1 cellular context compared by ENCODE assay signal in the genomic region with DNA sequence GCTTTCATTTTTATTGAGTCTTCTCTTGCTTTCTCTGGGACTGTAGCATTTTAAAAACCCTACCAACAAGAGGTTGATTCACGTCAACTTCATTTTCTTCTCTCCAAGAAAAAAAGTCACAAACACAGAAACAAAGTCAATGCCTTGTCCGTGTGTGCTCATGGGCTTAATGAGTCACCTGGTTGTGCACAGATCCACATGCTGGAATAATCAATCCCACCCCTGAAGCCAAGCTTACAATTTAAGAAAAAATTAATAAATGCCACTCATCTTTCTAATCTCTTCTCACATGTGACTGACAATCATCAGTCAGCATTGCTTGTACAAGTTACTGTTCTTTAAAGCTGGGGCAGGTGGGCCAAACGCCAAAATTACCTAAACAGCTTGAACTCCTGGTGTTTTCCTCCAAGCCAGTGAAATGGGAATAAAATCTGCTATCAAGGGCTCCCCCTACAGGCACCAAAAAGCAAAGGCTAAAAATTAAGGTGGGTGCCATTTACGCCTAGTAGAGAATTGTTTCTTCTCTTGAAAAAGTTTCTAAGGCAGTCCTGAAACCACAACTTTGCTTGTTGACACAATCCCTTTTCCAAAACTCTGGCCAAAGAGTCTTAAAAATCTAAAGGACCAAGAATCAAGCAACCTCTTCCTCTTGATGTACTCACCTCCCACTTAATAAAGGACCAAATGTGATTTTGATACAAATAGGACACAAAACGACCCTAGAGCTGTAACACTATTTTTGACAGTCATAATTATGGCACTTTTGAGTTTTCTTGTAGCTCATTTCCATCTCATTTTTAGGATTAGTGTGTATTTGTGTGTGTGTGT.
TF ChIP-seq lines count a peak whose summit lies in the region.

No MANE protein-coding gene starts in this region.

TF ChIP-seq in K562, 482 proteins besides CTCF, POLR2A, EP300 and RAD21:
- TF ChIP-seq RFX5 (IDR thresholded peaks at IDR 0.05; ENCODE audit: low read depth, low read length) (no peak), ZZZ3 (IDR thresholded peaks at IDR 0.05) (no peak), TARDBP (IDR thresholded peaks at IDR 0.05) (no peak), NCOR1 (IDR thresholded peaks at IDR 0.05) (peak; percentile 20; the same call in 1 of the 2 replicates), PREB (CRISPR knock-in tag; IDR thresholded peaks at IDR 0.05) (no peak), KLF16 (IDR thresholded peaks at IDR 0.05) (0 out of 2 replicates have a peak, but pooled peaks have one; percentile 10), SMC3 (conservative IDR thresholded peaks at IDR 0.05; ENCODE audit: insufficient read depth, low read depth, low read length) (0 out of 2 replicates have a peak, but pooled peaks have one; percentile 20)
- TF ChIP-seq, protein P1, sequence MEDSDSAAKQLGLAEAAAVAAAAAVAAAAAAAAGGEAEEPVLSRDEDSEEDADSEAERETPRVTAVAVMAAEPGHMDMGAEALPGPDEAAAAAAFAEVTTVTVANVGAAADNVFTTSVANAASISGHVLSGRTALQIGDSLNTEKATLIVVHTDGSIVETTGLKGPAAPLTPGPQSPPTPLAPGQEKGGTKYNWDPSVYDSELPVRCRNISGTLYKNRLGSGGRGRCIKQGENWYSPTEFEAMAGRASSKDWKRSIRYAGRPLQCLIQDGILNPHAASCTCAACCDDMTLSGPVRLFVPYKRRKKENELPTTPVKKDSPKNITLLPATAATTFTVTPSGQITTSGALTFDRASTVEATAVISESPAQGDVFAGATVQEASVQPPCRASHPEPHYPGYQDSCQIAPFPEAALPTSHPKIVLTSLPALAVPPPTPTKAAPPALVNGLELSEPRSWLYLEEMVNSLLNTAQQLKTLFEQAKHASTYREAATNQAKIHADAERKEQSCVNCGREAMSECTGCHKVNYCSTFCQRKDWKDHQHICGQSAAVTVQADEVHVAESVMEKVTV (CRISPR knock-in tag; IDR thresholded peaks at IDR 0.05), result peak; percentile 52; the same call in 1 of the 2 replicates
